ENCODE assay signal across 1 cellular context in the genomic region with DNA sequence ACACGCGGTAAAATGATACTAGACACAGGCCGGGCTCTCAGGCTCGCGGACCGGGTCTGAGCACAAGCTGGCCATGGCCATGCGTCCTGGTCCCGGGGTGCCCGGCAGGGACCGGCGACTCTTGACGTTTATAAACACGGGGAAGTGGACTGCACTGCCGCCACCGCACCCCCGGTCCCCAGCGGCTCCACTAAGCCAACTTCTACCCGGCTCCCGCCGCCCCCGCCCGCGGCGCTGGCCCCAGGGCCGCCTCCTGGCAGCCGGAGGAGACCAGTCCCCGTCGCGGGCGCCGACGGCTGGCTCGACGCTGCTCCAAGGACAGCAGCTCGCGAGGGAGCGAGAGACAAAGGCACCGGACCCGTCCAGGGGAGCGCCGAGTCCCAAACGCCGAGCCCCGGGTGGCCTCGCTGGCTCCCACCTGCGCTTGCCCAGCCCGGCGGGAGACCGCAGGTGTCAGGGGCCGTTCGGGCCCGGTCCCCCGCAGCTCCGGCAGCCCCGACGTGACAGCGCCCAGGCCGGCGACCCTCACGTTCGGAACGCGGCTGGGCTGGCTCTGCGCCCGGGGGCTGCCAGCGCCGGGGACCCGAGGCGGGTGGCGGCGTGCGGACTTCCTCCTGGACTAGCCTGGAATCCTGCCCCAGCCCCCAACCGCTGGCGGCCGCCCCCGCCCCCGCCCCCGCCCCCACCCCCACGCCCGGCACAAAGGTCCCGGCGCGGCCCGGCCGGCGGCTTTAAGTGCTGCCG.
TF ChIP-seq lines count a peak whose summit lies in the region.

No MANE protein-coding gene starts in this region.

TF ChIP-seq in HepG2, 621 proteins besides CTCF, POLR2A, EP300 and RAD21 (continued from another document and continues in another):
- TF ChIP-seq, protein P1, sequence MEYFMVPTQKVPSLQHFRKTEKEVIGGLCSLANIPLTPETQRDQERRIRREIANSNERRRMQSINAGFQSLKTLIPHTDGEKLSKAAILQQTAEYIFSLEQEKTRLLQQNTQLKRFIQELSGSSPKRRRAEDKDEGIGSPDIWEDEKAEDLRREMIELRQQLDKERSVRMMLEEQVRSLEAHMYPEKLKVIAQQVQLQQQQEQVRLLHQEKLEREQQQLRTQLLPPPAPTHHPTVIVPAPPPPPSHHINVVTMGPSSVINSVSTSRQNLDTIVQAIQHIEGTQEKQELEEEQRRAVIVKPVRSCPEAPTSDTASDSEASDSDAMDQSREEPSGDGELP (IDR thresholded peaks at IDR 0.05; ENCODE audit: borderline replicate concordance, low read depth) = no peak
- TF ChIP-seq ZSCAN30 (CRISPR knock-in tag; IDR thresholded peaks at IDR 0.05) (no peak), NAIF1 (CRISPR knock-in tag; IDR thresholded peaks at IDR 0.05; ENCODE audit: borderline replicate concordance) (no peak), ZNF484 (CRISPR knock-in tag; IDR thresholded peaks at IDR 0.05; ENCODE audit: borderline replicate concordance, low read depth) (no peak), ZNF674 (CRISPR knock-in tag; IDR thresholded peaks at IDR 0.05; ENCODE audit: low read depth) (no peak), FOXJ3 (CRISPR knock-in tag; IDR thresholded peaks at IDR 0.05; ENCODE audit: borderline replicate concordance) (no peak), FLYWCH1 (CRISPR knock-in tag; IDR thresholded peaks at IDR 0.05) (no peak), RCOR2 (CRISPR knock-in tag; IDR thresholded peaks at IDR 0.05) (no peak), ZNF747 (CRISPR knock-in tag; IDR thresholded peaks at IDR 0.05; ENCODE audit: borderline replicate concordance) (no peak), KAT7 (CRISPR knock-in tag; IDR thresholded peaks at IDR 0.05; ENCODE audit: borderline replicate concordance) (peak; percentile 51; the same call in 1 of the 2 replicates), ZZZ3 (CRISPR knock-in tag; IDR thresholded peaks at IDR 0.05; ENCODE audit: borderline replicate concordance) (no peak), HES4 (CRISPR knock-in tag; IDR thresholded peaks at IDR 0.05; ENCODE audit: borderline replicate concordance) (0 out of 2 replicates have a peak, but pooled peaks have one; percentile 43), ZNF205 (CRISPR knock-in tag; IDR thresholded peaks at IDR 0.05) (no peak), ZNF530 (CRISPR knock-in tag; IDR thresholded peaks at IDR 0.05; ENCODE audit: low read depth) (no peak), SMYD3 (CRISPR knock-in tag; IDR thresholded peaks at IDR 0.05) (no peak), ZNF564 (CRISPR knock-in tag; IDR thresholded peaks at IDR 0.05) (no peak), MXI1 (IDR thresholded peaks at IDR 0.05; ENCODE audit: borderline replicate concordance, low read depth, low read length) (no peak), NFKBIZ (CRISPR knock-in tag; IDR thresholded peaks at IDR 0.05) (no peak), ATAD3A (CRISPR knock-in tag; IDR thresholded peaks at IDR 0.05) (no peak), MIER2 (CRISPR knock-in tag; IDR thresholded peaks at IDR 0.05) (no peak), ZNF543 (CRISPR knock-in tag; IDR thresholded peaks at IDR 0.05) (no peak), RXRA (CRISPR knock-in tag; IDR thresholded peaks at IDR 0.05) (0 out of 2 replicates have a peak, but pooled peaks have one; percentile 7), NFIC (IDR thresholded peaks at IDR 0.05; ENCODE audit: low read length) (no peak), SOX13 (IDR thresholded peaks at IDR 0.05) (no peak), SOX13 (CRISPR knock-in tag; conservative IDR thresholded peaks at IDR 0.05 in 1 of 2, IDR thresholded peaks at IDR 0.05 in 1 of 2) (no peak), ZFP62 (CRISPR knock-in tag; IDR thresholded peaks at IDR 0.05) (no peak)
- TF ChIP-seq, protein P2, sequence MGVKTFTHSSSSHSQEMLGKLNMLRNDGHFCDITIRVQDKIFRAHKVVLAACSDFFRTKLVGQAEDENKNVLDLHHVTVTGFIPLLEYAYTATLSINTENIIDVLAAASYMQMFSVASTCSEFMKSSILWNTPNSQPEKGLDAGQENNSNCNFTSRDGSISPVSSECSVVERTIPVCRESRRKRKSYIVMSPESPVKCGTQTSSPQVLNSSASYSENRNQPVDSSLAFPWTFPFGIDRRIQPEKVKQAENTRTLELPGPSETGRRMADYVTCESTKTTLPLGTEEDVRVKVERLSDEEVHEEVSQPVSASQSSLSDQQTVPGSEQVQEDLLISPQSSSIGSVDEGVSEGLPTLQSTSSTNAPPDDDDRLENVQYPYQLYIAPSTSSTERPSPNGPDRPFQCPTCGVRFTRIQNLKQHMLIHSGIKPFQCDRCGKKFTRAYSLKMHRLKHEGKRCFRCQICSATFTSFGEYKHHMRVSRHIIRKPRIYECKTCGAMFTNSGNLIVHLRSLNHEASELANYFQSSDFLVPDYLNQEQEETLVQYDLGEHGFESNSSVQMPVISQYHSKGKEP (CRISPR knock-in tag; IDR thresholded peaks at IDR 0.05) = no peak
- TF ChIP-seq, protein P3, sequence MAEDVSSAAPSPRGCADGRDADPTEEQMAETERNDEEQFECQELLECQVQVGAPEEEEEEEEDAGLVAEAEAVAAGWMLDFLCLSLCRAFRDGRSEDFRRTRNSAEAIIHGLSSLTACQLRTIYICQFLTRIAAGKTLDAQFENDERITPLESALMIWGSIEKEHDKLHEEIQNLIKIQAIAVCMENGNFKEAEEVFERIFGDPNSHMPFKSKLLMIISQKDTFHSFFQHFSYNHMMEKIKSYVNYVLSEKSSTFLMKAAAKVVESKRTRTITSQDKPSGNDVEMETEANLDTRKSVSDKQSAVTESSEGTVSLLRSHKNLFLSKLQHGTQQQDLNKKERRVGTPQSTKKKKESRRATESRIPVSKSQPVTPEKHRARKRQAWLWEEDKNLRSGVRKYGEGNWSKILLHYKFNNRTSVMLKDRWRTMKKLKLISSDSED (CRISPR knock-in tag; IDR thresholded peaks at IDR 0.05) = no peak
- TF ChIP-seq, protein P4, sequence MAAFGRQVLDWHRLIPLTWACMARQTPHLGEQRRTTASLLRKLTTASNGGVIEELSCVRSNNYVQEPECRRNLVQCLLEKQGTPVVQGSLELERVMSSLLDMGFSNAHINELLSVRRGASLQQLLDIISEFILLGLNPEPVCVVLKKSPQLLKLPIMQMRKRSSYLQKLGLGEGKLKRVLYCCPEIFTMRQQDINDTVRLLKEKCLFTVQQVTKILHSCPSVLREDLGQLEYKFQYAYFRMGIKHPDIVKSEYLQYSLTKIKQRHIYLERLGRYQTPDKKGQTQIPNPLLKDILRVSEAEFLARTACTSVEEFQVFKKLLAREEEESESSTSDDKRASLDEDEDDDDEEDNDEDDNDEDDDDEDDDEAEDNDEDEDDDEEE (CRISPR knock-in tag; IDR thresholded peaks at IDR 0.05) = 0 out of 2 replicates have a peak, but pooled peaks have one; percentile 38
- TF ChIP-seq, protein P5, sequence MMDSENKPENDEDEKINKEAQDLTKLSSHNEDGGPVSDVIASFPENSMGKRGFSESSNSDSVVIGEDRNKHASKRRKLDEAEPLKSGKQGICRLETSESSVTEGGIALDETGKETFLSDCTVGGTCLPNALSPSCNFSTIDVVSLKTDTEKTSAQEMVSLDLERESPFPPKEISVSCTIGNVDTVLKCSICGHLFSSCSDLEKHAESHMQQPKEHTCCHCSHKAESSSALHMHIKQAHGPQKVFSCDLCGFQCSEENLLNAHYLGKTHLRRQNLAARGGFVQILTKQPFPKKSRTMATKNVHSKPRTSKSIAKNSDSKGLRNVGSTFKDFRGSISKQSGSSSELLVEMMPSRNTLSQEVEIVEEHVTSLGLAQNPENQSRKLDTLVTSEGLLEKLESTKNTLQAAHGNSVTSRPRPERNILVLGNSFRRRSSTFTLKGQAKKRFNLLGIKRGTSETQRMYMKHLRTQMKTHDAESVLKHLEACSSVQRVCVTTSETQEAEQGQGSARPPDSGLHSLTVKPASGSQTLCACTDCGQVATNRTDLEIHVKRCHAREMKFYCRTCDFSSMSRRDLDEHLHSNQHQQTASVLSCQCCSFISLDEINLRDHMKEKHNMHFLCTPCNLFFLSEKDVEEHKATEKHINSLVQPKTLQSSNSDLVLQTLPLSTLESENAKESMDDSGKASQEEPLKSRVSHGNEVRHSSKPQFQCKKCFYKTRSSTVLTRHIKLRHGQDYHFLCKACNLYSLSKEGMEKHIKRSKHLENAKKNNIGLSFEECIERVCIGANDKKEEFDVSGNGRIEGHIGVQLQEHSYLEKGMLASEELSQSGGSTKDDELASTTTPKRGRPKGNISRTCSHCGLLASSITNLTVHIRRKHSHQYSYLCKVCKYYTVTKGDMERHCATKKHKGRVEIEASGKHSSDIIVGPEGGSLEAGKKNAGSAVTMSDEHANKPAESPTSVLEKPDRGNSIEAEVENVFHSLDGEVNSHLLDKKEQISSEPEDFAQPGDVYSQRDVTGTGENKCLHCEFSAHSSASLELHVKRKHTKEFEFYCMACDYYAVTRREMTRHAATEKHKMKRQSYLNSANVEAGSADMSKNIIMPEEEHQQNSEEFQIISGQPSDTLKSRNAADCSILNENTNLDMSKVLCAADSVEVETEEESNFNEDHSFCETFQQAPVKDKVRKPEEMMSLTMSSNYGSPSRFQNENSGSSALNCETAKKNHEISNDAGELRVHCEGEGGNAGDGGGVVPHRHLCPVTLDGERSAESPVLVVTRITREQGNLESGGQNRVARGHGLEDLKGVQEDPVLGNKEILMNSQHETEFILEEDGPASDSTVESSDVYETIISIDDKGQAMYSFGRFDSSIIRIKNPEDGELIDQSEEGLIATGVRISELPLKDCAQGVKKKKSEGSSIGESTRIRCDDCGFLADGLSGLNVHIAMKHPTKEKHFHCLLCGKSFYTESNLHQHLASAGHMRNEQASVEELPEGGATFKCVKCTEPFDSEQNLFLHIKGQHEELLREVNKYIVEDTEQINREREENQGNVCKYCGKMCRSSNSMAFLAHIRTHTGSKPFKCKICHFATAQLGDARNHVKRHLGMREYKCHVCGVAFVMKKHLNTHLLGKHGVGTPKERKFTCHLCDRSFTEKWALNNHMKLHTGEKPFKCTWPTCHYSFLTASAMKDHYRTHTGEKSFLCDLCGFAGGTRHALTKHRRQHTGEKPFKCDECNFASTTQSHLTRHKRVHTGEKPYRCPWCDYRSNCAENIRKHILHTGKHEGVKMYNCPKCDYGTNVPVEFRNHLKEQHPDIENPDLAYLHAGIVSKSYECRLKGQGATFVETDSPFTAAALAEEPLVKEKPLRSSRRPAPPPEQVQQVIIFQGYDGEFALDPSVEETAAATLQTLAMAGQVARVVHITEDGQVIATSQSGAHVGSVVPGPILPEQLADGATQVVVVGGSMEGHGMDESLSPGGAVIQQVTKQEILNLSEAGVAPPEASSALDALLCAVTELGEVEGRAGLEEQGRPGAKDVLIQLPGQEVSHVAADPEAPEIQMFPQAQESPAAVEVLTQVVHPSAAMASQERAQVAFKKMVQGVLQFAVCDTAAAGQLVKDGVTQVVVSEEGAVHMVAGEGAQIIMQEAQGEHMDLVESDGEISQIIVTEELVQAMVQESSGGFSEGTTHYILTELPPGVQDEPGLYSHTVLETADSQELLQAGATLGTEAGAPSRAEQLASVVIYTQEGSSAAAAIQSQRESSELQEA (CRISPR knock-in tag; IDR thresholded peaks at IDR 0.05; ENCODE audit: not compliant biosample characterization) = peak; percentile 33
- TF ChIP-seq, protein P6, sequence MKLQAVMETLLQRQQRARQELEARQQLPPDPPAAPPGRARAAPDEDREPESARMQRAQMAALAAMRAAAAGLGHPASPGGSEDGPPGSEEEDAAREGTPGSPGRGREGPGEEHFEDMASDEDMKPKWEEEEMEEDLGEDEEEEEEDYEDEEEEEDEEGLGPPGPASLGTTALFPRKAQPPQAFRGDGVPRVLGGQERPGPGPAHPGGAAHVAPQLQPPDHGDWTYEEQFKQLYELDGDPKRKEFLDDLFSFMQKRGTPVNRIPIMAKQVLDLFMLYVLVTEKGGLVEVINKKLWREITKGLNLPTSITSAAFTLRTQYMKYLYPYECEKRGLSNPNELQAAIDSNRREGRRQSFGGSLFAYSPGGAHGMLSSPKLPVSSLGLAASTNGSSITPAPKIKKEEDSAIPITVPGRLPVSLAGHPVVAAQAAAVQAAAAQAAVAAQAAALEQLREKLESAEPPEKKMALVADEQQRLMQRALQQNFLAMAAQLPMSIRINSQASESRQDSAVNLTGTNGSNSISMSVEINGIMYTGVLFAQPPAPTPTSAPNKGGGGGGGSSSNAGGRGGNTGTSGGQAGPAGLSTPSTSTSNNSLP (IDR thresholded peaks at IDR 0.05; ENCODE audit: low read depth, low read length) = no peak
- TF ChIP-seq, protein P7, sequence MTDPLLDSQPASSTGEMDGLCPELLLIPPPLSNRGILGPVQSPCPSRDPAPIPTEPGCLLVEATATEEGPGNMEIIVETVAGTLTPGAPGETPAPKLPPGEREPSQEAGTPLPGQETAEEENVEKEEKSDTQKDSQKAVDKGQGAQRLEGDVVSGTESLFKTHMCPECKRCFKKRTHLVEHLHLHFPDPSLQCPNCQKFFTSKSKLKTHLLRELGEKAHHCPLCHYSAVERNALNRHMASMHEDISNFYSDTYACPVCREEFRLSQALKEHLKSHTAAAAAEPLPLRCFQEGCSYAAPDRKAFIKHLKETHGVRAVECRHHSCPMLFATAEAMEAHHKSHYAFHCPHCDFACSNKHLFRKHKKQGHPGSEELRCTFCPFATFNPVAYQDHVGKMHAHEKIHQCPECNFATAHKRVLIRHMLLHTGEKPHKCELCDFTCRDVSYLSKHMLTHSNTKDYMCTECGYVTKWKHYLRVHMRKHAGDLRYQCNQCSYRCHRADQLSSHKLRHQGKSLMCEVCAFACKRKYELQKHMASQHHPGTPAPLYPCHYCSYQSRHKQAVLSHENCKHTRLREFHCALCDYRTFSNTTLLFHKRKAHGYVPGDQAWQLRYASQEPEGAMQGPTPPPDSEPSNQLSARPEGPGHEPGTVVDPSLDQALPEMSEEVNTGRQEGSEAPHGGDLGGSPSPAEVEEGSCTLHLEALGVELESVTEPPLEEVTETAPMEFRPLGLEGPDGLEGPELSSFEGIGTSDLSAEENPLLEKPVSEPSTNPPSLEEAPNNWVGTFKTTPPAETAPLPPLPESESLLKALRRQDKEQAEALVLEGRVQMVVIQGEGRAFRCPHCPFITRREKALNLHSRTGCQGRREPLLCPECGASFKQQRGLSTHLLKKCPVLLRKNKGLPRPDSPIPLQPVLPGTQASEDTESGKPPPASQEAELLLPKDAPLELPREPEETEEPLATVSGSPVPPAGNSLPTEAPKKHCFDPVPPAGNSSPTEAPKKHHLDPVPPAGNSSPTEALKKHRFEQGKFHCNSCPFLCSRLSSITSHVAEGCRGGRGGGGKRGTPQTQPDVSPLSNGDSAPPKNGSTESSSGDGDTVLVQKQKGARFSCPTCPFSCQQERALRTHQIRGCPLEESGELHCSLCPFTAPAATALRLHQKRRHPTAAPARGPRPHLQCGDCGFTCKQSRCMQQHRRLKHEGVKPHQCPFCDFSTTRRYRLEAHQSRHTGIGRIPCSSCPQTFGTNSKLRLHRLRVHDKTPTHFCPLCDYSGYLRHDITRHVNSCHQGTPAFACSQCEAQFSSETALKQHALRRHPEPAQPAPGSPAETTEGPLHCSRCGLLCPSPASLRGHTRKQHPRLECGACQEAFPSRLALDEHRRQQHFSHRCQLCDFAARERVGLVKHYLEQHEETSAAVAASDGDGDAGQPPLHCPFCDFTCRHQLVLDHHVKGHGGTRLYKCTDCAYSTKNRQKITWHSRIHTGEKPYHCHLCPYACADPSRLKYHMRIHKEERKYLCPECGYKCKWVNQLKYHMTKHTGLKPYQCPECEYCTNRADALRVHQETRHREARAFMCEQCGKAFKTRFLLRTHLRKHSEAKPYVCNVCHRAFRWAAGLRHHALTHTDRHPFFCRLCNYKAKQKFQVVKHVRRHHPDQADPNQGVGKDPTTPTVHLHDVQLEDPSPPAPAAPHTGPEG (CRISPR knock-in tag; IDR thresholded peaks at IDR 0.05) = peak; percentile 19
